ENCODE assay signal across 18 cellular contexts in genomic region chr20:52210037-52210990, GRCh38. TPM values are rescaled to one million over a fixed set of nuclear protein-coding genes. Genes with fewer than 3 reads are reported as not detected.
DNase-seq lines count a peak whose midpoint lies in the region; ATAC-seq, FAIRE-seq and TF ChIP-seq lines count a peak whose summit lies in the region.
"Had no signal": no experiment of that assay in that cellular context is flagged by ENCODE, and none has a peak within 500 bp of the region (broad histone marks: within the 10 kb centered on the region; RNA-seq: fewer than 3 reads in every experiment).

No MANE protein-coding gene starts in this region.

- no peak for FAIRE-seq in HepG2 (lab: Jason Lieb, UNC)
- FAIRE-seq: GM12892 had no signal

- H3K9me3 ChIP-seq in HepG2 (ENCODE audit: low read length) (peaks cover 5% of the 10 kb centered on the region; the same call in 1 of the 2 replicates), right lobe of liver (no peaks in the 10 kb centered on the region), Loucy (ENCODE audit: insufficient read depth, low read depth, low read length) (no peaks in the 10 kb centered on the region), iPS-18a (ENCODE audit: control insufficient read depth, low read depth, low read length) (no peaks in the 10 kb centered on the region), testis (no peaks in the 10 kb centered on the region)
- H3K9me3 ChIP-seq: HAP-1 had no signal

- no peak overlapping the region for H3K4me2 ChIP-seq in HepG2 (ENCODE audit: low read depth, low read length)
- no peak overlapping the region for H3K4me2 ChIP-seq in Loucy (ENCODE audit: low read depth, low read length, poor library complexity, severe bottlenecking)
- H3K4me2 ChIP-seq: BLaER1 had no signal

- H3K4me3 ChIP-seq in HepG2 (replicated peaks in 1 of 3; ENCODE audit: insufficient read depth in 1 of 3, low read depth in 2 of 3, low read length in 3 of 3) (no peak overlapping the region), right lobe of liver (no peak overlapping the region), Loucy (ENCODE audit: low read length, poor library complexity, severe bottlenecking) (no peak overlapping the region), iPS-18a (ENCODE audit: low read length) (no peak overlapping the region), testis (peak overlapping the region; percentile 31 to 47)
- H3K4me3 ChIP-seq: BLaER1, HAP-1 had no signal

- TF ChIP-seq POLR2A in HepG2 (IDR thresholded peaks at IDR 0.05; ENCODE audit: insufficient read depth in 1 of 2, low read depth in 2 of 2, low read length in 2 of 2) (no peak), right lobe of liver (IDR thresholded peaks at IDR 0.05) (no peak), testis (IDR thresholded peaks at IDR 0.05) (no peak)

- H3K79me2 ChIP-seq in HepG2 (ENCODE audit: insufficient read depth, low read length) (no peaks in the 10 kb centered on the region), Loucy (ENCODE audit: insufficient read depth, low read length) (no peaks in the 10 kb centered on the region)

- TF ChIP-seq CTCF in HepG2 (CRISPR knock-in tag; IDR thresholded peaks at IDR 0.05) (no peak), right lobe of liver (IDR thresholded peaks at IDR 0.05) (no peak), Loucy (conservative IDR thresholded peaks at IDR 0.05; ENCODE audit: low read length) (no peak), testis (IDR thresholded peaks at IDR 0.05) (no peak)

- no peaks in the 10 kb centered on the region for H3K36me3 ChIP-seq in HepG2 (replicated peaks in 1 of 2; ENCODE audit: control insufficient read depth in 1 of 2, insufficient read depth in 2 of 2, low read length in 2 of 2)
- no peaks in the 10 kb centered on the region for H3K36me3 ChIP-seq in right lobe of liver
- no peaks in the 10 kb centered on the region for H3K36me3 ChIP-seq in Loucy (ENCODE audit: insufficient read depth, low read length)
- no peaks in the 10 kb centered on the region for H3K36me3 ChIP-seq in iPS-18a (ENCODE audit: control insufficient read depth, low read depth, low read length)
- H3K36me3 ChIP-seq in testis (ENCODE audit: low read depth, missing control alignments): no peaks in the 10 kb centered on the region
- H3K36me3 ChIP-seq: BLaER1, HAP-1 had no signal

- intact Hi-C loops in HepG2 (cut with micrococcal nuclease; ENCODE audit: unreplicated experiment): no loop called here
- intact Hi-C loops in right lobe of liver (cut with DNase I): no loop called here
- intact Hi-C loops in testis (cut with DNase I; ENCODE audit: low total_unique reads): no loop called here

- DNase-seq in HepG2 (ENCODE audit: low spot score): no peak
- DNase-seq in right lobe of liver: no peak
- peak; percentile 78 for DNase-seq in testis
- DNase-seq in HuH-7 (ENCODE audit: low spot score): no peak
- DNase-seq: 8988T; Calu3; CD4-positive, alpha-beta memory T cell; DMS79; GDM1; Kasumi-1; KG1 had no signal

- no peak overlapping the region for H2AFZ ChIP-seq in HepG2 (ENCODE audit: low read length)
- 0 out of 2 replicates have a peak overlapping the region, but pooled peaks have one; percentile 49 for H2AFZ ChIP-seq in Loucy (ENCODE audit: low read length)

- ATAC-seq in HepG2 (no peak), right lobe of liver (no peak), HG02798 (IDR thresholded peaks at IDR 0.05; ENCODE audit: poor library complexity, unreplicated experiment) (no peak), HG03039 (IDR thresholded peaks at IDR 0.05; ENCODE audit: unreplicated experiment) (no peak)

- 73% methylated on average over 39 of the region's 39 CpGs for WGBS in HepG2 (ENCODE audit: low lambda C conversion rate)
- 92% methylated on average over 23 of the region's 39 CpGs for WGBS in right lobe of liver (ENCODE audit: insufficient coverage, low coverage, low lambda C conversion rate, missing lambda C conversion rate)
- WGBS in testis, 2 donors: 73 to 79% methylated on average over 34 to 39 of the region's 39 CpGs

- H3K27ac ChIP-seq in HepG2 (ENCODE audit: extremely low read length, insufficient read depth, low read length) (no peak overlapping the region), right lobe of liver (no peak overlapping the region), iPS-18a (ENCODE audit: low read length) (no peak overlapping the region), testis (no peak overlapping the region)
- H3K27ac ChIP-seq: BLaER1 had no signal

- no peak for TF ChIP-seq EP300 in HepG2 (IDR thresholded peaks at IDR 0.05; ENCODE audit: low read depth in 2 of 2, low read length in 2 of 2)
- TF ChIP-seq EP300 in HepG2 (CRISPR knock-in tag; IDR thresholded peaks at IDR 0.05; ENCODE audit: borderline replicate concordance): no peak

- no peaks in the 10 kb centered on the region for H3K9me2 ChIP-seq in Loucy (replicated peaks; ENCODE audit: low read depth, low read length)

- no peak overlapping the region for H3K9ac ChIP-seq in HepG2 (ENCODE audit: insufficient read depth, low read depth, low read length)
- no peak overlapping the region for H3K9ac ChIP-seq in Loucy (ENCODE audit: low read depth, low read length, poor library complexity, severe bottlenecking)
- H3K9ac ChIP-seq in iPS-18a (ENCODE audit: low read length): peak overlapping the region; percentile 10
- H3K9ac ChIP-seq: BLaER1 had no signal

- H3K4me1 ChIP-seq in HepG2 (ENCODE audit: insufficient read depth, low read length): no peaks in the 10 kb centered on the region
- peaks cover 0 to 7% (median 0%) of the 10 kb centered on the region in 4 donors for H3K4me1 ChIP-seq in right lobe of liver
- no peaks in the 10 kb centered on the region for H3K4me1 ChIP-seq in Loucy (ENCODE audit: insufficient read depth, low read length, poor library complexity, severe bottlenecking)
- peaks cover 17% of the 10 kb centered on the region for H3K4me1 ChIP-seq in iPS-18a (ENCODE audit: control insufficient read depth, low read depth, low read length)
- H3K4me1 ChIP-seq in testis: no peaks in the 10 kb centered on the region
- H3K4me1 ChIP-seq: BLaER1 had no signal

- no peak for TF ChIP-seq RAD21 in HepG2 (CRISPR knock-in tag; IDR thresholded peaks at IDR 0.05)

- no peaks in the 10 kb centered on the region for H3F3A ChIP-seq in Loucy (ENCODE audit: low read depth)

- no TSS peak for BruUV-seq in HepG2 (replicated peaks; lab: Mats Ljungman, UMichigan)

- H4K20me1 ChIP-seq in HepG2 (ENCODE audit: insufficient read depth, low read length) (no peaks in the 10 kb centered on the region), Loucy (ENCODE audit: insufficient read depth, low read length, poor library complexity, severe bottlenecking) (no peaks in the 10 kb centered on the region)
- H4K20me1 ChIP-seq: BLaER1 had no signal

- in situ Hi-C loops in HepG2 (cut with HindIII; ENCODE audit: extremely low pct_ligation_motif_present, low pct_unique_long_range_greater_than_20kb): no loop called here

- CTCF ChIA-PET in HepG2 (lab: Yijun Ruan, JAX; ENCODE audit: low intra/inter-chr PET ratio, low total read pairs): no interaction called here

- POLR2A ChIA-PET in HepG2 (lab: Yijun Ruan, JAX): no interaction called here

- H3K27me3 ChIP-seq in HepG2 (ENCODE audit: control insufficient read depth in 1 of 2, insufficient read depth in 2 of 2, low read length in 2 of 2) (peaks cover 3 to 13% of the 10 kb centered on the region in 2 experiments; a peak in 2 of 5 replicates), right lobe of liver (no peaks in the 10 kb centered on the region), Loucy (ENCODE audit: insufficient read depth, low read length, poor library complexity, severe bottlenecking) (peaks cover 3% of the 10 kb centered on the region), iPS-18a (ENCODE audit: control insufficient read depth, insufficient read depth, low read length) (no peaks in the 10 kb centered on the region), testis (no peaks in the 10 kb centered on the region)
- H3K27me3 ChIP-seq: BLaER1 had no signal

TF ChIP-seq in HepG2, 621 proteins besides CTCF, POLR2A, EP300 and RAD21:
- no peak for TF ChIP-seq MBNL3 (CRISPR knock-in tag; conservative IDR thresholded peaks at IDR 0.05)
- TF ChIP-seq GABPA (IDR thresholded peaks at IDR 0.05; ENCODE audit: low read depth, low read length): 0 out of 2 replicates have a peak, but pooled peaks have one; percentile 7
- no peak for TF ChIP-seq GABPA (CRISPR knock-in tag; IDR thresholded peaks at IDR 0.05; ENCODE audit: low read depth)

RNA-seq across cellular contexts. Expression of gene ZFP64, which starts 18.7 kb away (rescaled TPM):
- total RNA-seq in HepG2 (2016; rRNA removed; fragmentation: Illumina TruSeq; extraction: Trizol): 12.0 and 13.3 TPM in 2 replicates
- 3.3 and 3.4 TPM in 2 replicates for total RNA-seq in HepG2 (2016; cell fraction: cytosol; rRNA removed; fragmentation: Illumina TruSeq; extraction: Trizol; ENCODE audit: low read depth)
- total RNA-seq in HepG2 (2016; cell fraction: insoluble cytoplasmic fraction; rRNA removed; fragmentation: Illumina TruSeq; extraction: Trizol): 12.0 TPM in 2 replicates
- total RNA-seq in HepG2 (2016; cell fraction: membrane; rRNA removed; fragmentation: Illumina TruSeq; extraction: Trizol): 11.5 and 13.0 TPM in 2 replicates
- total RNA-seq in HepG2 (2016; cell fraction: nucleus; rRNA removed; fragmentation: Illumina TruSeq; extraction: Trizol): 9.1 and 11.2 TPM in 2 replicates
- polyA plus RNA-seq in HepG2 (2011; rRNA removed): 23.9 and 24.3 TPM in 2 replicates
- 20.8 and 23.4 TPM in 2 replicates for polyA plus RNA-seq in HepG2 (2011; cell fraction: cytosol; rRNA removed)
- polyA plus RNA-seq in HepG2 (2011; cell fraction: nucleus; rRNA removed): 15.8 and 16.2 TPM in 2 replicates
- polyA plus RNA-seq in HepG2 (2012): 11.6 and 14.7 TPM in 2 replicates
- 3.4 and 3.6 TPM in 2 replicates for polyA plus RNA-seq in HepG2 (2016; cell fraction: cytosol; fragmentation: Illumina TruSeq; extraction: Trizol; ENCODE audit: low read depth)
- polyA plus RNA-seq in HepG2 (2016; cell fraction: insoluble cytoplasmic fraction; fragmentation: Illumina TruSeq; extraction: Trizol; ENCODE audit: low read depth): 15.4 and 19.6 TPM in 2 replicates
- 9.9 and 10.7 TPM in 2 replicates for polyA plus RNA-seq in HepG2 (2016; cell fraction: membrane; fragmentation: Illumina TruSeq; extraction: Trizol; ENCODE audit: low read depth)
- polyA plus RNA-seq in HepG2 (2016; cell fraction: nucleus; fragmentation: Illumina TruSeq; extraction: Trizol; ENCODE audit: insufficient read depth, low read depth): 13.9 and 14.3 TPM in 2 replicates
- polyA minus RNA-seq in HepG2 (2011; rRNA and poly(A)+ RNA removed; ENCODE audit: low replicate concordance): 42.5 and 53.2 TPM in 2 replicates
- polyA minus RNA-seq in HepG2 (2011; cell fraction: cytosol; rRNA and poly(A)+ RNA removed): 15.9 and 17.9 TPM in 2 replicates
- polyA minus RNA-seq in HepG2 (2011; cell fraction: nucleus; rRNA and poly(A)+ RNA removed): 18.0 and 22.0 TPM in 2 replicates
- 10 to 100 TPM in 1 of 6 experiments, 1 to 10 TPM in 5; 6.0 to 11.6 (median 7.2) TPM for total RNA-seq in right lobe of liver
- 10 to 100 TPM; 16.4 to 24.8 TPM for total RNA-seq in testis
- polyA plus RNA-seq in testis (ENCODE audit: insufficient read depth, low read depth, low replicate concordance): 33.6 TPM

Comparison
In these comparisons a context has a peak if more than half of its experiments do, and no peak if none do; other contexts are left out.
1. H3K4me3 ChIP-seq: peak in testis (2 of 2); none in HepG2 (0 of 3), right lobe of liver (0 of 3), Loucy (single experiment) and iPS-18a (single experiment).